9 cellular contexts compared by ENCODE assay signal in genomic region chr6:11230158-11231107, GRCh38. TPM values are rescaled to one million over a fixed set of nuclear protein-coding genes. Genes with fewer than 3 reads are reported as not detected.
DNase-seq lines count a peak whose midpoint lies in the region; ATAC-seq and TF ChIP-seq lines count a peak whose summit lies in the region.
"Had no signal": no experiment of that assay in that cellular context is flagged by ENCODE, and none has a peak within 500 bp of the region (broad histone marks: within the 10 kb centered on the region; RNA-seq: fewer than 3 reads in every experiment).

No MANE protein-coding gene starts in this region.

- no peak for DNase-seq in activated naive CD4-positive, alpha-beta T cell treated with anti-CD3 and anti-CD28 coated beads, Interleukin-2, amount 50 U/mL, for 72 hours (ENCODE audit: low spot score in 2 of 2)
- DNase-seq in mammary epithelial cell (no peak), lung microvascular endothelial cell (ENCODE audit: low read depth in 2 of 2) (peak; percentile 50 to 67), upper lobe of right lung (no peak), NCI-H2029 (lab: John Stamatoyannopoulos, UW) (no peak), NCI-H1092 (lab: John Stamatoyannopoulos, UW) (no peak)
- DNase-seq in stimulated activated CD8-positive, alpha-beta memory T cell treated with anti-CD3 and anti-CD28 coated beads, Interleukin-4, amount 100 ng/mL, for 48 hours: no peak
- DNase-seq: NCI-H2081 had no signal

- CTCF ChIA-PET in mammary epithelial cell (lab: Charles Lee; ENCODE audit: low non-redundant PET): no interaction called here

- TF ChIP-seq CTCF in mammary epithelial cell (conservative IDR thresholded peaks at IDR 0.05 in 1 of 2, IDR thresholded peaks at IDR 0.05 in 1 of 2; ENCODE audit: extremely low read depth in 1 of 2, insufficient read depth in 1 of 2, low read depth in 1 of 2, low read length in 2 of 2) (no peak), upper lobe of right lung (IDR thresholded peaks at IDR 0.05) (no peak)

- peak overlapping the region; percentile 87 for H3K4me3 Mint-ChIP-seq in activated naive CD4-positive, alpha-beta T cell treated with anti-CD3 and anti-CD28 coated beads, Interleukin-2, amount 50 U/mL, for 24 hours

- in situ Hi-C loops in mammary epithelial cell (cut with MboI; ENCODE audit: low sequenced_read_pairs in 2 of 2): loop anchor here in 1 of 2 donors (5.0 kb wide), 1 partner anchor 87 kb away; no protein-coding TSS in a partner anchor

- H3K9me3 Mint-ChIP-seq in activated naive CD4-positive, alpha-beta T cell treated with anti-CD3 and anti-CD28 coated beads, Interleukin-2, amount 50 U/mL, for 24 hours: no peaks in the 10 kb centered on the region
- no peaks in the 10 kb centered on the region for H3K9me3 Mint-ChIP-seq in activated naive CD4-positive, alpha-beta T cell treated with anti-CD3 and anti-CD28 coated beads, Interleukin-2, amount 50 U/mL, for 72 hours

- WGBS in mammary epithelial cell (ENCODE audit: low coverage, missing lambda C conversion rate): 2% methylated on average over 9 of the region's 9 CpGs

- no TSS peak for BruUV-seq in mammary epithelial cell (replicated peaks; lab: Mats Ljungman, UMichigan)

- peaks cover 9% of the 10 kb centered on the region for H3K36me3 Mint-ChIP-seq in activated naive CD4-positive, alpha-beta T cell treated with anti-CD3 and anti-CD28 coated beads, Interleukin-2, amount 50 U/mL, for 24 hours
- peaks cover 0 to 10% of the 10 kb centered on the region in 2 donors for H3K36me3 Mint-ChIP-seq in activated naive CD4-positive, alpha-beta T cell treated with anti-CD3 and anti-CD28 coated beads, Interleukin-2, amount 50 U/mL, for 72 hours

- H3K27me3 ChIP-seq in mammary epithelial cell (ENCODE audit: insufficient read depth, low read length): no peaks in the 10 kb centered on the region
- no peaks in the 10 kb centered on the region for H3K27me3 ChIP-seq in upper lobe of right lung

- intact Hi-C loops in mammary epithelial cell (cut with micrococcal nuclease) (loop anchor here (5.0 kb wide), 2 partner anchors 138 to 278 kb away; partner anchors contain the start of gene SMIM13), upper lobe of right lung (cut with DNase I) (no loop called here)

- peak overlapping the region; percentile 85 for H3K4me2 ChIP-seq in mammary epithelial cell (ENCODE audit: insufficient read depth, low read depth, low read length)

- H3K4me1 Mint-ChIP-seq in activated naive CD4-positive, alpha-beta T cell treated with anti-CD3 and anti-CD28 coated beads, Interleukin-2, amount 50 U/mL, for 24 hours: peaks cover 67% of the 10 kb centered on the region

- no peaks in the 10 kb centered on the region for H3K36me3 ChIP-seq in mammary epithelial cell (ENCODE audit: insufficient read depth, low read length)
- no peaks in the 10 kb centered on the region for H3K36me3 ChIP-seq in upper lobe of right lung

- peaks cover 48% of the 10 kb centered on the region for H3K79me2 ChIP-seq in mammary epithelial cell (ENCODE audit: insufficient read depth, low read length)

- H3K27ac ChIP-seq in mammary epithelial cell (ENCODE audit: insufficient read depth, low read depth, low read length) (peak overlapping the region; percentile 97), upper lobe of right lung (peak overlapping the region; percentile 94)

- H3K27ac Mint-ChIP-seq in activated naive CD4-positive, alpha-beta T cell treated with anti-CD3 and anti-CD28 coated beads, Interleukin-2, amount 50 U/mL, for 24 hours: no peak overlapping the region
- H3K27ac Mint-ChIP-seq in activated naive CD4-positive, alpha-beta T cell treated with anti-CD3 and anti-CD28 coated beads, Interleukin-2, amount 50 U/mL, for 72 hours: no peak overlapping the region

- peak overlapping the region; percentile 96 for H3K9ac ChIP-seq in mammary epithelial cell (ENCODE audit: insufficient read depth, low read length)

- ATAC-seq in activated naive CD4-positive, alpha-beta T cell treated with anti-CD3 and anti-CD28 coated beads, Interleukin-2, amount 50 U/mL, for 72 hours: no peak
- no peak for ATAC-seq in upper lobe of right lung

- H3K27me3 Mint-ChIP-seq in activated naive CD4-positive, alpha-beta T cell treated with anti-CD3 and anti-CD28 coated beads, Interleukin-2, amount 50 U/mL, for 24 hours: no peaks in the 10 kb centered on the region

- peak overlapping the region; percentile 48 to 64 (median 54) for H3K4me3 ChIP-seq in mammary epithelial cell (replicated peaks in 1 of 3; ENCODE audit: insufficient read depth in 1 of 3, low read depth in 2 of 3, low read length in 3 of 3)
- H3K4me3 ChIP-seq in upper lobe of right lung: peak overlapping the region; percentile 73

- H3K9me3 ChIP-seq in mammary epithelial cell (replicated peaks; ENCODE audit: insufficient read depth, low read length) (no peaks in the 10 kb centered on the region), upper lobe of right lung (no peaks in the 10 kb centered on the region)

- dilution Hi-C loops in mammary epithelial cell (cut with HindIII; ENCODE audit: low sequenced_read_pairs): loop anchor here (5.0 kb wide), 1 partner anchor 88 kb away; no protein-coding TSS in a partner anchor

- H4K20me1 ChIP-seq in mammary epithelial cell (ENCODE audit: insufficient read depth, low read length): no peaks in the 10 kb centered on the region

- H2AFZ ChIP-seq in mammary epithelial cell (ENCODE audit: low read depth, low read length): no peak overlapping the region

- H3K4me1 ChIP-seq in mammary epithelial cell (ENCODE audit: insufficient read depth, low read length): peaks cover 30% of the 10 kb centered on the region
- peaks cover 29% of the 10 kb centered on the region for H3K4me1 ChIP-seq in upper lobe of right lung

RNA-seq across cellular contexts. Expression of gene NEDD9, which starts 2.0 kb away (rescaled TPM):
- total RNA-seq in activated naive CD4-positive, alpha-beta T cell treated with anti-CD3 and anti-CD28 coated beads, Interleukin-2, amount 50 U/mL, for 72 hours: 10 to 100 TPM; 11.0 to 24.4 TPM
- total RNA-seq in mammary epithelial cell (10 to 100 TPM in 1 of 2 donors, 1 to 10 TPM in 1; 7.8 to 69.7 TPM), lung microvascular endothelial cell (70.2 and 177 TPM in 2 replicates), upper lobe of right lung (194 TPM)
- polyA plus RNA-seq in mammary epithelial cell: 4.8 TPM
- polyA minus RNA-seq in mammary epithelial cell: 3.5 TPM

Comparison
In these comparisons a context has a peak if more than half of its experiments do, and no peak if none do; other contexts are left out.
1. DNase-seq: peak in lung microvascular endothelial cell (2 of 2); none in activated naive CD4-positive, alpha-beta T cell treated with anti-CD3 and anti-CD28 coated beads, Interleukin-2, amount 50 U/mL, for 72 hours (0 of 2), mammary epithelial cell (single experiment), upper lobe of right lung (single experiment), NCI-H2029 (single experiment), stimulated activated CD8-positive, alpha-beta memory T cell treated with anti-CD3 and anti-CD28 coated beads, Interleukin-4, amount 100 ng/mL, for 48 hours (single experiment) and NCI-H1092 (single experiment).